In genomic region chr5:180785151-180785781, GRCh38 we compare ENCODE assay signal across 9 cellular contexts. TPM values are rescaled to one million over a fixed set of nuclear protein-coding genes. Genes with fewer than 3 reads are reported as not detected.
DNase-seq lines count a peak whose midpoint lies in the region; ATAC-seq, FAIRE-seq and TF ChIP-seq lines count a peak whose summit lies in the region.
"Had no signal": no experiment of that assay in that cellular context is flagged by ENCODE, and none has a peak within 500 bp of the region (broad histone marks: within the 10 kb centered on the region; RNA-seq: fewer than 3 reads in every experiment).

No MANE protein-coding gene starts in this region.

- H2AFZ ChIP-seq in mammary epithelial cell (ENCODE audit: low read depth, low read length): no peak overlapping the region

- DNase-seq in mammary epithelial cell (no peak), kidney (peak; percentile 70), stomach (no peak), SKM-1 (lab: John Stamatoyannopoulos, UW; ENCODE audit: unreplicated experiment) (no peak), NCI-H2171 (lab: John Stamatoyannopoulos, UW) (no peak)
- DNase-seq: NCI-H1105 had no signal

- TF ChIP-seq EP300 in stomach (IDR thresholded peaks at IDR 0.05): no peak

- H3K4me1 ChIP-seq in HUES6 (ENCODE audit: control insufficient read depth, insufficient read depth, low read length) (peaks cover 35% of the 10 kb centered on the region), mammary epithelial cell (ENCODE audit: insufficient read depth, low read length) (peaks cover 21% of the 10 kb centered on the region), kidney (ENCODE audit: control insufficient read depth in 1 of 2, insufficient read depth in 1 of 2, low read depth in 1 of 2, low read length in 2 of 2) (peaks cover 14 to 18% of the 10 kb centered on the region in 2 donors), stomach (peaks cover 38 to 59% (median 45%) of the 10 kb centered on the region in 4 donors)

- H3K9ac ChIP-seq in HUES6 (ENCODE audit: low read length) (peak overlapping the region; percentile 47), mammary epithelial cell (ENCODE audit: insufficient read depth, low read length) (no peak overlapping the region), kidney (ENCODE audit: low read length in 2 of 2) (peak overlapping the region in 1 of 2 donors; percentile 40)

- no peak for TF ChIP-seq POLR2A in stomach (IDR thresholded peaks at IDR 0.05)

- intact Hi-C loops in mammary epithelial cell (cut with micrococcal nuclease): loop anchor here (2.0 to 10.0 kb wide), 3 partner anchors 26 to 170 kb away; no protein-coding TSS in a partner anchor
- intact Hi-C loops in kidney (cut with DNase I): loop anchor here (10.0 kb wide), 1 partner anchor 80 kb away; the partner anchor contains the start of gene ZFP62
- intact Hi-C loops in stomach (cut with DNase I; ENCODE audit: low total_unique reads): no loop called here

- no peak for FAIRE-seq in kidney (lab: Jason Lieb, UNC)

- no peak for ATAC-seq in HG03159 (IDR thresholded peaks at IDR 0.05; ENCODE audit: unreplicated experiment)
- no peak for ATAC-seq in GM19023 (IDR thresholded peaks at IDR 0.05; ENCODE audit: unreplicated experiment)

- no peaks in the 10 kb centered on the region for H3K27me3 ChIP-seq in HUES6 (ENCODE audit: control insufficient read depth, insufficient read depth, low read length)
- H3K27me3 ChIP-seq in mammary epithelial cell (ENCODE audit: insufficient read depth, low read length): no peaks in the 10 kb centered on the region
- H3K27me3 ChIP-seq in stomach: no peaks in the 10 kb centered on the region

- CTCF ChIA-PET in mammary epithelial cell (lab: Charles Lee; ENCODE audit: low non-redundant PET): interaction anchor here (0.6 to 0.9 kb wide), 3 partner anchors 14 to 403 kb away, joined by 3 to 14 read pairs (median 7); no protein-coding TSS in a partner anchor

- dilution Hi-C loops in mammary epithelial cell (cut with HindIII; ENCODE audit: low sequenced_read_pairs): no loop called here

- H3K79me2 ChIP-seq in mammary epithelial cell (ENCODE audit: insufficient read depth, low read length): peaks cover 32% of the 10 kb centered on the region

- no peak for TF ChIP-seq CTCF in mammary epithelial cell (conservative IDR thresholded peaks at IDR 0.05 in 1 of 2, IDR thresholded peaks at IDR 0.05 in 1 of 2; ENCODE audit: extremely low read depth in 1 of 2, insufficient read depth in 1 of 2, low read depth in 1 of 2, low read length in 2 of 2)
- no peak for TF ChIP-seq CTCF in kidney (IDR thresholded peaks at IDR 0.05; ENCODE audit: borderline replicate concordance, extremely low read depth, insufficient read depth)
- no peak for TF ChIP-seq CTCF in stomach (IDR thresholded peaks at IDR 0.05)

- in situ Hi-C loops in mammary epithelial cell (cut with MboI; ENCODE audit: low sequenced_read_pairs in 2 of 2): loop anchor here in 1 of 2 donors (10.0 kb wide), 1 partner anchor 370 kb away; no protein-coding TSS in a partner anchor

- H3K27ac ChIP-seq in HUES6 (ENCODE audit: low read depth, low read length) (peak overlapping the region; percentile 72), mammary epithelial cell (ENCODE audit: insufficient read depth, low read depth, low read length) (no peak overlapping the region), kidney (ENCODE audit: low read depth in 2 of 2, low read length in 2 of 2) (peak overlapping the region in 1 of 2 donors; percentile 52), stomach (peak overlapping the region; percentile 49 to 88 (median 82))

- WGBS in mammary epithelial cell (ENCODE audit: low coverage, missing lambda C conversion rate): 46% methylated on average over 10 of the region's 14 CpGs
- 35 to 50% (median 46%) methylated on average over 8 to 14 of the region's 14 CpGs for WGBS in stomach, 5 donors

- H3K9me3 ChIP-seq in HUES6 (ENCODE audit: control insufficient read depth, insufficient read depth, low read depth, low read length) (0 out of 2 replicates have a peak, but pooled peaks cover 2% of the 10 kb centered on the region), mammary epithelial cell (replicated peaks; ENCODE audit: insufficient read depth, low read length) (no peaks in the 10 kb centered on the region), kidney (ENCODE audit: control insufficient read depth in 1 of 2, low read length in 2 of 2) (no peaks in the 10 kb centered on the region), stomach (no peaks in the 10 kb centered on the region)

- peak overlapping the region; percentile 9 for H3K4me2 ChIP-seq in mammary epithelial cell (ENCODE audit: insufficient read depth, low read depth, low read length)

- BruUV-seq in mammary epithelial cell (replicated peaks; lab: Mats Ljungman, UMichigan): no TSS peak

- H3K36me3 ChIP-seq in HUES6 (ENCODE audit: control insufficient read depth, insufficient read depth, low read length) (peaks cover 8% of the 10 kb centered on the region; the same call in 1 of the 2 replicates), mammary epithelial cell (ENCODE audit: insufficient read depth, low read length) (peaks cover 3% of the 10 kb centered on the region), kidney (ENCODE audit: control insufficient read depth in 1 of 2, insufficient read depth in 2 of 2, low read length in 2 of 2) (peaks cover 3 to 10% of the 10 kb centered on the region in 2 donors), stomach (peaks cover 13 to 32% (median 27%) of the 10 kb centered on the region in 4 donors)

- no peaks in the 10 kb centered on the region for H4K20me1 ChIP-seq in mammary epithelial cell (ENCODE audit: insufficient read depth, low read length)

- H3K4me3 ChIP-seq in HUES6 (ENCODE audit: low read depth, low read length) (peak overlapping the region; percentile 25), mammary epithelial cell (replicated peaks in 1 of 3; ENCODE audit: insufficient read depth in 1 of 3, low read depth in 2 of 3, low read length in 3 of 3) (no peak overlapping the region), kidney (ENCODE audit: low read length in 2 of 2) (no peak overlapping the region), stomach (no peak overlapping the region)

RNA-seq across cellular contexts. Expression of gene MGAT1, which starts 17.3 kb away (rescaled TPM):
- total RNA-seq in mammary epithelial cell (100 to 1,000 TPM in 1 of 2 donors, 10 to 100 TPM in 1; 91.4 to 177 TPM), kidney (132 TPM), stomach (100 to 1,000 TPM in 3 of 5 donors, 10 to 100 TPM in 2; 57.2 to 656 (median 148) TPM)
- polyA plus RNA-seq in mammary epithelial cell (134 TPM), kidney (ENCODE audit: insufficient read depth, low read depth, low replicate concordance) (73.3 TPM), stomach (10 to 100 TPM; 52.8 to 63.3 (median 57.9) TPM)
- polyA minus RNA-seq in mammary epithelial cell: 122 TPM

RNA-seq across cellular contexts. Expression of gene OR2Y1, which starts 45.4 kb away (rescaled TPM):
- total RNA-seq in mammary epithelial cell (not detected), kidney (not detected), stomach (not detected)
- polyA plus RNA-seq in mammary epithelial cell (not detected), kidney (ENCODE audit: insufficient read depth, low read depth, low replicate concordance) (not detected), stomach (not detected)
- not detected for polyA minus RNA-seq in mammary epithelial cell
